In genomic region chr17:2398655-2399571, GRCh38 we compare ENCODE assay signal across 8 cellular contexts. TPM values are rescaled to one million over a fixed set of nuclear protein-coding genes. Genes with fewer than 3 reads are reported as not detected.
DNase-seq lines count a peak whose midpoint lies in the region; ATAC-seq, FAIRE-seq and TF ChIP-seq lines count a peak whose summit lies in the region.

No MANE protein-coding gene starts in this region.

- no peak for ATAC-seq in HG03280 (IDR thresholded peaks at IDR 0.05; ENCODE audit: unreplicated experiment)

- H3K36me3 ChIP-seq in neuron (ENCODE audit: insufficient read depth, low read length): no peaks in the 10 kb centered on the region

- POLR2A ChIA-PET in AG04450 (lab: Yijun Ruan, JAX) (interaction anchor here (0.7 to 1.1 kb wide), 2 partner anchors 7 to 194 kb away, joined by 3 read pairs; partner anchors contain the start of gene PAFAH1B1), RWPE1 (lab: Yijun Ruan, JAX; ENCODE audit: low non-redundant PET) (interaction anchor here (0.6 to 1.4 kb wide), 5 partner anchors 9 to 166 kb away, joined by 3 to 5 read pairs (median 3); partner anchors contain the start of gene TSR1)

- peaks cover 58% of the 10 kb centered on the region for H3K4me1 ChIP-seq in neuron (ENCODE audit: insufficient read depth, low read length)

- H3K9me3 ChIP-seq in AG04450 (ENCODE audit: control insufficient read depth, insufficient read depth, low read length) (peaks cover 3% of the 10 kb centered on the region; the same call in 1 of the 2 replicates), neuron (ENCODE audit: low read length) (no peaks in the 10 kb centered on the region)

- DNase-seq in AG04450 (ENCODE audit: low read depth, low spot score) (no peak), HFF-Myc (ENCODE audit: extremely low read depth, low read depth) (no peak), RWPE1 (ENCODE audit: low spot score) (peak; percentile 62), fibroblast of villous mesenchyme (ENCODE audit: low read depth) (peak; percentile 80), urothelium cell line (ENCODE audit: low spot score) (peak; percentile 58)
- peak; percentile 43 for DNase-seq in activated gamma-delta T cell treated with anti-CD3 and anti-CD28 coated beads, Interleukin-2, amount 50 U/mL, for 16 hours (ENCODE audit: low read depth)

- H3K4me3 ChIP-seq in AG04450 (ENCODE audit: low read depth, low read length) (peak overlapping the region; percentile 79), HFF-Myc (replicated peaks; ENCODE audit: low read depth, low read length) (peak overlapping the region; percentile 98), fibroblast of villous mesenchyme (ENCODE audit: low read depth, low read length) (peak overlapping the region; percentile 97), neuron (ENCODE audit: low read length) (peak overlapping the region; percentile 96)

- peak overlapping the region; percentile 97 for H3K27ac ChIP-seq in AG04450 (ENCODE audit: low read depth, low read length)
- peak overlapping the region; percentile 99 for H3K27ac ChIP-seq in RWPE1

- H2AFZ ChIP-seq in neuron (ENCODE audit: low read depth, low read length): no peak overlapping the region

- no peaks in the 10 kb centered on the region for H3K27me3 ChIP-seq in AG04450 (ENCODE audit: control insufficient read depth, insufficient read depth, low read length)
- H3K27me3 ChIP-seq in neuron (ENCODE audit: insufficient read depth, low read length): no peaks in the 10 kb centered on the region

- CTCF ChIA-PET in AG04450 (lab: Charles Lee) (interaction anchor here (1.4 kb wide), 1 partner anchor 16 kb away, joined by 7 read pairs; no protein-coding TSS in a partner anchor), RWPE1 (lab: Yijun Ruan, JAX) (interaction anchor here (0.6 to 0.7 kb wide), 3 partner anchors 8 to 1784 kb away, joined by 3 to 6 read pairs (median 3); no protein-coding TSS in a partner anchor)

- no peak for TF ChIP-seq CTCF in AG04450 (IDR thresholded peaks at IDR 0.05; ENCODE audit: low read depth, low read length)
- no peak for TF ChIP-seq CTCF in HFF-Myc (IDR thresholded peaks at IDR 0.05; ENCODE audit: low read depth, low read length, missing control alignments)
- TF ChIP-seq CTCF in RWPE1 (conservative IDR thresholded peaks at IDR 0.05; ENCODE audit: low read depth): no peak
- no peak for TF ChIP-seq CTCF in fibroblast of villous mesenchyme (IDR thresholded peaks at IDR 0.05; ENCODE audit: insufficient read depth, low read depth, low read length)

- no peak for FAIRE-seq in urothelium cell line (lab: Jason Lieb, UNC)

RNA-seq across cellular contexts. Expression of gene MNT, which starts 1.9 kb away (rescaled TPM):
- polyA plus RNA-seq in AG04450 (2011; rRNA removed): 2.2 and 2.8 TPM in 2 replicates
- polyA minus RNA-seq in AG04450 (2011; rRNA and poly(A)+ RNA removed): 3.5 and 3.7 TPM in 2 replicates
- 7.8 and 11.6 TPM in 2 replicates for total RNA-seq in fibroblast of villous mesenchyme

Comparison
In these comparisons a context has a peak if more than half of its experiments do, and no peak if none do; other contexts are left out.
1. DNase-seq: peak in RWPE1 (single experiment), activated gamma-delta T cell treated with anti-CD3 and anti-CD28 coated beads, Interleukin-2, amount 50 U/mL, for 16 hours (single experiment), fibroblast of villous mesenchyme (single experiment) and urothelium cell line (single experiment); none in AG04450 (single experiment) and HFF-Myc (single experiment).
2. Peak in every context shown above with its lines, with median percentiles within 50 percentile points of each other: H3K4me3 ChIP-seq.